In the genomic region with DNA sequence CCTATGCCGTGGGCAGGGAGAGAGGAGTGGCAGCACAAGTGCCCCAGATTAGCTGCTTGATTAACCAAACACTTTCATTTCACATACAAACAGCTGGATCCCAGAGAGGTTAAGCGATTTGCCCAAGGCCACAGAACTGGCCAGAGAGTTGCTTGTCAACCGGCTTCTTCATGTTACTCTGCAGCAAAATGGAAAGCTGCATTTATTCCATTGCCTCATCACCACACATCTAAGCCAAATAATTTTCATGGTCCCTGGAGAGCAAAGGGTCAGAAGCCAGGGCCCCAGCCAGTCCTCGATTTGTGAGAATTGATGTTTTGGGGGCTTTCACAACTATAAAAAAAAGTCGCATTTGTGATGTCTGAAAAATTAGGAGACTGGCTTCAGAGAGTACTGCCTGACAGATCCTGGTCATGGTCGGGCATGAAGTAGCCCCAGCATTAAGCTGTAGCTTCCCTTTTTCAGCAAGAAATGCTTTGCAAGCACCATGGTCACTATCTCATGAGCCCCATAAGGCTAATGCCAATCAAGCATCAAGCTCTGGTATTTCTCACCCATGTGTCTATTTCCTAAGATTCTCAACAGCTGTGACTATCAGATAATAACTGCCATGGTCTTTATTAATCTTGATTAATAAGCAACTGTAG, we compare ENCODE assay signal across 20 cellular contexts.
DNase-seq lines count a peak whose midpoint lies in the region; ATAC-seq and TF ChIP-seq lines count a peak whose summit lies in the region.
"Had no signal": no experiment of that assay in that cellular context is flagged by ENCODE, and none has a peak within 500 bp of the region (broad histone marks: within the 10 kb centered on the region; RNA-seq: fewer than 3 reads in every experiment).

No MANE protein-coding gene starts in this region.

- H3K4me1 ChIP-seq in muscle layer of duodenum (ENCODE audit: control insufficient read depth in 1 of 2, insufficient read depth in 2 of 2, low read length in 2 of 2) (no peaks in the 10 kb centered on the region), thyroid gland (peaks cover 18 to 46% of the 10 kb centered on the region in 2 donors)

- TF ChIP-seq CTCF in fibroblast of mammary gland (conservative IDR thresholded peaks at IDR 0.05; ENCODE audit: control insufficient read depth, insufficient read depth, low read depth, low read length) (no peak), thyroid gland (IDR thresholded peaks at IDR 0.05) (no peak)

- no peak for ATAC-seq in HG03354 (IDR thresholded peaks at IDR 0.05; ENCODE audit: poor library complexity, severe bottlenecking, unreplicated experiment)
- ATAC-seq: activated CD8-positive, alpha-beta T cell treated with anti-CD3 and anti-CD28 coated beads, Interleukin-2, amount 10 ng/mL, durations not matched to agents 7 days and 5 days; GM12878 had no signal

- H3K9me3 ChIP-seq in muscle layer of duodenum (ENCODE audit: control insufficient read depth in 1 of 2, low read length in 2 of 2): no peaks in the 10 kb centered on the region
- H3K9me3 ChIP-seq in thyroid gland: no peaks in the 10 kb centered on the region
- H3K9me3 ChIP-seq: ovary had no signal

- no peaks in the 10 kb centered on the region for H3K36me3 ChIP-seq in muscle layer of duodenum (ENCODE audit: control insufficient read depth in 1 of 2, insufficient read depth in 2 of 2, low read length in 2 of 2)
- H3K36me3 ChIP-seq in thyroid gland: no peaks in the 10 kb centered on the region
- H3K36me3 ChIP-seq: BLaER1 treated with 17β-estradiol and CSF1 and Interleukin-3, amounts not matched to agents 10 nM and 100 nM; ovary had no signal

- H3K27ac ChIP-seq in muscle layer of duodenum (ENCODE audit: low read length) (peak overlapping the region; percentile 33), thyroid gland (peak overlapping the region in 2 of 3 donors; percentile 34 to 65)
- H3K27ac ChIP-seq: BLaER1 treated with 17β-estradiol and CSF1 and Interleukin-3, amounts not matched to agents 10 nM and 100 nM had no signal

- 62 to 68% methylated on average over 6 of the region's 6 CpGs for WGBS in thyroid gland, 2 donors

- TF ChIP-seq POLR2A in thyroid gland (IDR thresholded peaks at IDR 0.05): no peak

- DNase-seq in SKM-1 (lab: John Stamatoyannopoulos, UW; ENCODE audit: unreplicated experiment) (peak; percentile 15), fibroblast of mammary gland (ENCODE audit: low read depth) (peak; percentile 44), thyroid gland (no peak), NCI-H226 (no peak), Kasumi-1 (lab: John Stamatoyannopoulos, UW) (no peak), hippocampal formation (lab: John Stamatoyannopoulos, UW) (no peak)
- DNase-seq: activated CD8-positive, alpha-beta T cell treated with anti-CD3 and anti-CD28 coated beads, Interleukin-2, amount 10 ng/mL, durations not matched to agents 7 days and 5 days; activated naive CD4-positive, alpha-beta T cell; central memory CD4-positive, alpha-beta T cell; hypothalamus; NCI-H1930; NCI-H82; SHP77; stimulated activated CD4-positive, alpha-beta T cell treated with anti-CD3 and anti-CD28 coated beads, Interleukin-2, amount 100 ng/mL, for 24 hours; T1000 had no signal

- H3K4me3 ChIP-seq in fibroblast of mammary gland (ENCODE audit: control insufficient read depth, low read depth, low read length) (no peak overlapping the region), muscle layer of duodenum (ENCODE audit: low read depth in 1 of 2, low read length in 2 of 2) (no peak overlapping the region), thyroid gland (replicated peaks in 1 of 3) (no peak overlapping the region)
- H3K4me3 ChIP-seq: BLaER1 treated with 17β-estradiol and CSF1 and Interleukin-3, amounts not matched to agents 10 nM and 100 nM; GM12878; ovary had no signal

- intact Hi-C loops in thyroid gland (cut with DNase I): no loop called here

- no peaks in the 10 kb centered on the region for H3K27me3 ChIP-seq in muscle layer of duodenum (ENCODE audit: low read depth, low read length)
- no peaks in the 10 kb centered on the region for H3K27me3 ChIP-seq in thyroid gland
- H3K27me3 ChIP-seq: BLaER1 treated with 17β-estradiol and CSF1 and Interleukin-3, amounts not matched to agents 10 nM and 100 nM; ovary had no signal

Comparison
In these comparisons a context has a peak if more than half of its experiments do, and no peak if none do; other contexts are left out.
1. DNase-seq: peak in SKM-1 (single experiment) and fibroblast of mammary gland (single experiment); none in thyroid gland (0 of 2), NCI-H226 (single experiment), Kasumi-1 (0 of 2) and hippocampal formation (0 of 2).